ENCODE assay signal across 22 cellular contexts in the genomic region with DNA sequence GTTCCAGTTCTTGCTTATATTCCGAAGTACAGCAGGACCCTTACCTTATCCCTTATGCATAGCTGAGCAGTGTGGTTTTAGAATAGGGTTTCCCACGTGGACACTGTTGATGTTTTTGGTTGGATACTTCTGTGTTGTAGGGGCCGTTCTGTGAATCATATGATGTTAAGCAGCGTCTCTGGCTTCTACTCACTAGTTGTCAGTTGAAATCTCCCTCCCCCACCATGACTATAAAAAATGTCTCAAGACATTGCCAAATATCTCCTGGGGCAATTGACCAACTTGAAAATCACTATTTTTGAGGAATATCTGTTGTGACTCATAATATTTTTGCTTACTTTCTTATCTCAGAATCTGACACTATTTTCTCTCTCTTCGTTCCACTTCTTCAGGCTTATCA.
DNase-seq lines count a peak whose midpoint lies in the region; ATAC-seq lines count a peak whose summit lies in the region.
"Had no signal": no experiment of that assay in that cellular context is flagged by ENCODE, and none has a peak within 500 bp of the region (broad histone marks: within the 10 kb centered on the region; RNA-seq: fewer than 3 reads in every experiment).

No MANE protein-coding gene starts in this region.

- H3K23ac ChIP-seq in mesenchymal stem cell (ENCODE audit: low read length in 2 of 2) = no peak overlapping the region

- no peak overlapping the region for H3K4ac ChIP-seq in mesenchymal stem cell (ENCODE audit: low read depth in 1 of 2, low read length in 2 of 2)

- H2BK120ac ChIP-seq in mesenchymal stem cell (ENCODE audit: low read depth, low read length) = no peak overlapping the region

- no peak overlapping the region for H2BK12ac ChIP-seq in mesenchymal stem cell (ENCODE audit: low read length in 2 of 2)

- no peak overlapping the region for H2AFZ ChIP-seq in mesenchymal stem cell (ENCODE audit: low read depth, low read length)

- no peak overlapping the region for H3K18ac ChIP-seq in mesenchymal stem cell (ENCODE audit: low read depth in 1 of 2, low read length in 2 of 2)

- no peak overlapping the region for H2AK5ac ChIP-seq in mesenchymal stem cell (ENCODE audit: low read length, severe bottlenecking)

- no peak overlapping the region for H2BK5ac ChIP-seq in mesenchymal stem cell (ENCODE audit: low read depth, low read length, poor library complexity, severe bottlenecking)

- no peaks in the 10 kb centered on the region for H3K9me3 ChIP-seq in mesenchymal stem cell (ENCODE audit: control insufficient read depth, low read length)

- ATAC-seq in left ventricle myocardium superior = no peak

- H3K4me3 ChIP-seq in mesenchymal stem cell (ENCODE audit: insufficient read depth in 1 of 2, low read depth in 1 of 2, low read length in 2 of 2) = no peak overlapping the region

- H3K27me3 ChIP-seq in mesenchymal stem cell (ENCODE audit: control insufficient read depth in 1 of 2, insufficient read depth in 1 of 2, low read length in 2 of 2) = no peaks in the 10 kb centered on the region

- no peaks in the 10 kb centered on the region for H3K79me1 ChIP-seq in mesenchymal stem cell (replicated peaks; ENCODE audit: low read length, poor library complexity, severe bottlenecking)

- no CpG with 5 or more reads among the region's 5 CpGs for WGBS in mesenchymal stem cell

- no peak overlapping the region for H4K8ac ChIP-seq in mesenchymal stem cell (ENCODE audit: low read length)

- intact Hi-C loops in left ventricle myocardium superior (cut with micrococcal nuclease) = no loop called here

- H3K4me1 ChIP-seq in mesenchymal stem cell (ENCODE audit: control insufficient read depth, insufficient read depth, low read depth, low read length) = no peaks in the 10 kb centered on the region

- no peak overlapping the region for H3K27ac ChIP-seq in mesenchymal stem cell (ENCODE audit: low read length, poor library complexity, severe bottlenecking)

- no peak overlapping the region for H3K9ac ChIP-seq in mesenchymal stem cell (ENCODE audit: low read length)

- no peak overlapping the region for H2BK15ac ChIP-seq in mesenchymal stem cell (ENCODE audit: low read depth, poor library complexity, severe bottlenecking)

- DNase-seq in NOMO-1 (lab: John Stamatoyannopoulos, UW; ENCODE audit: unreplicated experiment in 2 of 2) (peak; percentile 28 to 63), NOMO-1 treated with dmso at 0.1 percent for 144 hours (lab: John Stamatoyannopoulos, UW; ENCODE audit: unreplicated experiment) (no peak), amniotic epithelial cell (ENCODE audit: low read depth) (peak; percentile 42), mesenchymal stem cell (peak; percentile 26), epidermal melanocyte (ENCODE audit: insufficient read length, low spot score) (no peak), anterior cingulate cortex (lab: John Stamatoyannopoulos, UW) (no peak), left ventricle myocardium superior (no peak), COLO668 (lab: John Stamatoyannopoulos, UW; ENCODE audit: unreplicated experiment) (no peak)
- DNase-seq: 8988T, COR-L47, DMS 273 treated with DMSO at 0.1 percent for 48 hours, DND-41, H7, HFFc6, KG1, NCI-H1092, NCI-H1436 treated with DMSO at 0.1 percent for 48 hours, NCI-H2029, NCI-H345, NCI-H526, RPMI8226, SIG-M5 had no signal

- H3K14ac ChIP-seq in mesenchymal stem cell (ENCODE audit: low read length in 2 of 2) = no peak overlapping the region

- H3K4me2 ChIP-seq in mesenchymal stem cell (ENCODE audit: low read length, poor library complexity, severe bottlenecking) = no peak overlapping the region

- no peak overlapping the region for H4K91ac ChIP-seq in mesenchymal stem cell (ENCODE audit: low read length)

- no peaks in the 10 kb centered on the region for H3K36me3 ChIP-seq in mesenchymal stem cell (ENCODE audit: control insufficient read depth in 1 of 2, insufficient read depth in 2 of 2, low read depth in 1 of 2, low read length in 2 of 2)

Comparison
In these comparisons a context has a peak if more than half of its experiments do, and no peak if none do; other contexts are left out.
1. DNase-seq: peak in NOMO-1 (2 of 2), amniotic epithelial cell (single experiment) and mesenchymal stem cell (single experiment); none in NOMO-1 treated with dmso at 0.1 percent for 144 hours (single experiment), epidermal melanocyte (single experiment), anterior cingulate cortex (0 of 58), left ventricle myocardium superior (single experiment) and COLO668 (single experiment).